ENCODE assay signal across 11 cellular contexts in genomic region chr16:22198547-22199293, GRCh38. TPM values are rescaled to one million over a fixed set of nuclear protein-coding genes. Genes with fewer than 3 reads are reported as not detected.
DNase-seq lines count a peak whose midpoint lies in the region; ATAC-seq, FAIRE-seq and TF ChIP-seq lines count a peak whose summit lies in the region.
"Had no signal": no experiment of that assay in that cellular context is flagged by ENCODE, and none has a peak within 500 bp of the region (broad histone marks: within the 10 kb centered on the region; RNA-seq: fewer than 3 reads in every experiment).

No MANE protein-coding gene starts in this region.

- no peaks in the 10 kb centered on the region for H3K9me1 ChIP-seq in K562 (ENCODE audit: control insufficient read depth, insufficient read depth, low read length)

- H3K9me2 ChIP-seq in DOHH2 (replicated peaks; ENCODE audit: control insufficient read depth, low read length) (no peaks in the 10 kb centered on the region), Loucy (replicated peaks; ENCODE audit: low read depth, low read length) (no peaks in the 10 kb centered on the region)

- no peaks in the 10 kb centered on the region for H3K36me3 ChIP-seq in DOHH2 (ENCODE audit: control insufficient read depth, low read length)
- no peaks in the 10 kb centered on the region for H3K36me3 ChIP-seq in Loucy (ENCODE audit: insufficient read depth, low read length)
- no peaks in the 10 kb centered on the region for H3K36me3 ChIP-seq in K562 (ENCODE audit: control insufficient read depth, insufficient read depth, low read length)
- no peaks in the 10 kb centered on the region for H3K36me3 ChIP-seq in psoas muscle (ENCODE audit: insufficient read depth in 1 of 2, low read depth in 1 of 2)
- H3K36me3 ChIP-seq in effector memory CD4-positive, alpha-beta T cell (ENCODE audit: control insufficient read depth, insufficient read depth, low read length) = no peaks in the 10 kb centered on the region

- WGBS in K562 (ENCODE audit: insufficient coverage, low coverage, missing lambda C conversion rate) = 56% methylated on average over 7 of the region's 7 CpGs
- WGBS in psoas muscle, 3 donors = 74 to 84% (median 75%) methylated on average over 7 of the region's 7 CpGs

- DNase-seq in K562 (ENCODE audit: extremely low read depth in 1 of 4, low spot score in 3 of 4) (peak in 1 of 4 experiments; percentile 7), psoas muscle (no peak), ecto neural progenitor cell (ENCODE audit: low spot score) (no peak), NCI-H187 (lab: John Stamatoyannopoulos, UW) (no peak)
- no peak for DNase-seq in activated naive CD4-positive, alpha-beta T cell treated with Interleukin-2 at 50 U/mL for 16 hours
- no peak for DNase-seq in effector memory CD4-positive, alpha-beta T cell
- DNase-seq: activated naive CD8-positive, alpha-beta T cell treated with anti-CD3 and anti-CD28 coated beads for 36 hours; H7 had no signal

- TF ChIP-seq RAD21 in K562 (CRISPR knock-in tag; conservative IDR thresholded peaks at IDR 0.05 in 1 of 2, IDR thresholded peaks at IDR 0.05 in 1 of 2) = peak in 1 of 2 experiments; percentile 42; a peak in 2 of 4 replicates

- FAIRE-seq in K562 (lab: Jason Lieb, UNC) = no peak

- 0 out of 2 replicates have a peak overlapping the region, but pooled peaks have one; percentile 5 for H3K4me2 ChIP-seq in DOHH2 (ENCODE audit: low read length)
- no peak overlapping the region for H3K4me2 ChIP-seq in Loucy (ENCODE audit: low read depth, low read length, poor library complexity, severe bottlenecking)
- no peak overlapping the region for H3K4me2 ChIP-seq in K562 (ENCODE audit: insufficient read depth, low read length)

- no peaks in the 10 kb centered on the region for H3K27me3 ChIP-seq in DOHH2 (ENCODE audit: control insufficient read depth, low read length)
- no peaks in the 10 kb centered on the region for H3K27me3 ChIP-seq in Loucy (ENCODE audit: insufficient read depth, low read length, poor library complexity, severe bottlenecking)
- H3K27me3 ChIP-seq in K562 (ENCODE audit: control insufficient read depth in 2 of 2, insufficient read depth in 2 of 2, low read length in 2 of 2) = no peaks in the 10 kb centered on the region
- no peaks in the 10 kb centered on the region for H3K27me3 ChIP-seq in psoas muscle (ENCODE audit: insufficient read depth in 3 of 3, low read length in 2 of 3)
- no peaks in the 10 kb centered on the region for H3K27me3 ChIP-seq in effector memory CD4-positive, alpha-beta T cell (replicated peaks; ENCODE audit: control insufficient read depth, insufficient read depth, low read length, poor library complexity, severe bottlenecking)

- CTCF ChIA-PET in K562 (lab: Yijun Ruan, JAX; ENCODE audit: low intra/inter-chr PET ratio) = interaction anchor here (0.9 kb wide), 1 partner anchor 98 kb away, joined by 3 read pairs; no protein-coding TSS in a partner anchor

- H3F3A ChIP-seq in DOHH2 (ENCODE audit: control insufficient read depth, insufficient read depth) (peaks cover 10% of the 10 kb centered on the region; the same call in 1 of the 2 replicates), Loucy (ENCODE audit: low read depth) (no peaks in the 10 kb centered on the region)

- H3K4me1 ChIP-seq in DOHH2 (ENCODE audit: control insufficient read depth, low read length) (peaks cover 34% of the 10 kb centered on the region), Loucy (ENCODE audit: insufficient read depth, low read length, poor library complexity, severe bottlenecking) (peaks cover 12% of the 10 kb centered on the region), K562 (replicated peaks in 1 of 2; ENCODE audit: control insufficient read depth in 2 of 2, insufficient read depth in 2 of 2, low read length in 2 of 2) (peaks cover 11 to 14% of the 10 kb centered on the region in 2 experiments; a peak in 4 of 5 replicates), psoas muscle (peaks cover 14% of the 10 kb centered on the region)
- H3K4me1 ChIP-seq in effector memory CD4-positive, alpha-beta T cell (ENCODE audit: control insufficient read depth, insufficient read depth, low read length, poor library complexity, severe bottlenecking) = peaks cover 11% of the 10 kb centered on the region

- H3K79me2 ChIP-seq in DOHH2 (ENCODE audit: control insufficient read depth, low read length) (no peaks in the 10 kb centered on the region), Loucy (ENCODE audit: insufficient read depth, low read length) (no peaks in the 10 kb centered on the region), K562 (ENCODE audit: control insufficient read depth, insufficient read depth, low read length) (no peaks in the 10 kb centered on the region)

- BruUV-seq in K562 (replicated peaks; lab: Mats Ljungman, UMichigan) = no TSS peak

- intact Hi-C loops in K562 (cut with micrococcal nuclease) (loop anchor here (5.0 kb wide), 2 partner anchors 174 to 1041 kb away; partner anchors contain the start of genes CDR2 and LDAF1), psoas muscle (cut with DNase I) (no loop called here)

- H3K27ac ChIP-seq in DOHH2 (ENCODE audit: low read depth, low read length) = no peak overlapping the region
- H3K27ac ChIP-seq in K562 (ENCODE audit: extremely low read depth, low read depth, low read length) = no peak overlapping the region
- H3K27ac ChIP-seq in psoas muscle = peak overlapping the region; percentile 77
- no peak overlapping the region for H3K27ac ChIP-seq in effector memory CD4-positive, alpha-beta T cell (ENCODE audit: insufficient read depth, low read length, poor library complexity, severe bottlenecking)

- POLR2A ChIA-PET in K562 (lab: Yijun Ruan, JAX) = no interaction called here

- TF ChIP-seq EP300 in K562 (IDR thresholded peaks at IDR 0.05; ENCODE audit: low read length) = no peak

- ATAC-seq in K562 = no peak
- ATAC-seq in psoas muscle = no peak

- in situ Hi-C loops in K562 (cut with MboI) = no loop called here

- H4K20me1 ChIP-seq in DOHH2 (ENCODE audit: control insufficient read depth, insufficient read depth, low read depth, low read length) (no peaks in the 10 kb centered on the region), Loucy (ENCODE audit: insufficient read depth, low read length, poor library complexity, severe bottlenecking) (no peaks in the 10 kb centered on the region), K562 (replicated peaks; ENCODE audit: control insufficient read depth, insufficient read depth, low read length) (no peaks in the 10 kb centered on the region)

- TF ChIP-seq POLR2A in K562 (conservative IDR thresholded peaks at IDR 0.05) = no peak

- H3K4me3 ChIP-seq in DOHH2 (ENCODE audit: low read length) (no peak overlapping the region), Loucy (ENCODE audit: low read length, poor library complexity, severe bottlenecking) (no peak overlapping the region), K562 (no peak overlapping the region), psoas muscle (no peak overlapping the region)
- no peak overlapping the region for H3K4me3 ChIP-seq in effector memory CD4-positive, alpha-beta T cell (ENCODE audit: insufficient read depth, low read depth, low read length, poor library complexity, severe bottlenecking)

- H2AFZ ChIP-seq in Loucy (ENCODE audit: low read length) (peak overlapping the region; percentile 56), K562 (ENCODE audit: low read depth, low read length) (0 out of 2 replicates have a peak overlapping the region, but pooled peaks have one; percentile 3)

- TF ChIP-seq CTCF in DOHH2 (IDR thresholded peaks at IDR 0.05; ENCODE audit: low read depth, low read length, poor library complexity, severe bottlenecking) = peak; percentile 8
- TF ChIP-seq CTCF in Loucy (conservative IDR thresholded peaks at IDR 0.05; ENCODE audit: low read length) = peak; percentile 40
- peak; percentile 21 to 47 (median 36); a peak in 3 of 6 replicates for TF ChIP-seq CTCF in K562 (IDR thresholded peaks at IDR 0.05 in 2 of 3, conservative IDR thresholded peaks at IDR 0.05 in 1 of 3; ENCODE audit: insufficient read depth in 2 of 3, low read depth in 1 of 3, low read length in 3 of 3)
- TF ChIP-seq CTCF in psoas muscle (IDR thresholded peaks at IDR 0.05) = no peak

- no peaks in the 10 kb centered on the region for H3K9me3 ChIP-seq in DOHH2 (ENCODE audit: control insufficient read depth, insufficient read depth, low read length)
- no peaks in the 10 kb centered on the region for H3K9me3 ChIP-seq in Loucy (ENCODE audit: insufficient read depth, low read depth, low read length)
- H3K9me3 ChIP-seq in K562 (replicated peaks; ENCODE audit: control insufficient read depth, insufficient read depth, low read depth, low read length) = no peaks in the 10 kb centered on the region
- no peaks in the 10 kb centered on the region for H3K9me3 ChIP-seq in psoas muscle
- no peaks in the 10 kb centered on the region for H3K9me3 ChIP-seq in effector memory CD4-positive, alpha-beta T cell (ENCODE audit: control insufficient read depth, low read length)

- no peak overlapping the region for H3K9ac ChIP-seq in Loucy (ENCODE audit: low read depth, low read length, poor library complexity, severe bottlenecking)
- no peak overlapping the region; a peak in 1 of 4 replicates for H3K9ac ChIP-seq in K562 (ENCODE audit: insufficient read depth in 1 of 2, low read depth in 2 of 2, low read length in 2 of 2)

RNA-seq across cellular contexts. Expression of gene EEF2K, which starts 7.4 kb away (rescaled TPM):
- total RNA-seq in K562 (2011; cell fraction: chromatin; rRNA removed; ENCODE audit: low replicate concordance) = 80.4 and 136 TPM in 2 replicates
- total RNA-seq in K562 (2011; cell fraction: nucleolus; rRNA removed) = 75.0 and 81.5 TPM in 2 replicates
- total RNA-seq in K562 (2011; cell fraction: nucleoplasm; rRNA removed) = 92.4 and 163 TPM in 2 replicates
- 13.1 and 14.8 TPM in 2 replicates for total RNA-seq in K562 (2014; rRNA removed)
- total RNA-seq in K562 (2014; rRNA removed; fragmentation: Illumina TruSeq; extraction: Trizol) = 14.6 and 18.3 TPM in 2 replicates
- total RNA-seq in K562 (2015; rRNA removed; fragmentation: Illumina TruSeq; extraction: Trizol) = 12.1 and 12.9 TPM in 2 replicates
- total RNA-seq in K562 (2021) = 33.7 and 35.2 TPM in 2 replicates
- 12.2 and 13.7 TPM in 2 replicates for polyA plus RNA-seq in K562 (2011; rRNA removed)
- polyA plus RNA-seq in K562 (2011; cell fraction: cytosol; rRNA removed) = 20.2 and 20.3 TPM in 2 replicates
- polyA plus RNA-seq in K562 (2011; cell fraction: nucleus; rRNA removed) = 32.2 and 38.1 TPM in 2 replicates
- 10.6 and 18.8 TPM in 2 replicates for polyA plus RNA-seq in K562 (2012)
- polyA plus RNA-seq in K562 (2014; fragmentation: Illumina TruSeq; extraction: Trizol) = 23.0 and 26.3 TPM in 2 replicates
- polyA plus RNA-seq in K562 (2014; fragmentation: Nextera tagmentation; extraction: Ambion mirVana) = 1 to 10 TPM; 3.0 to 3.4 TPM
- polyA plus RNA-seq in K562 (2014; rRNA removed) = 11.3 and 15.3 TPM in 2 replicates
- polyA minus RNA-seq in K562 (2011; rRNA and poly(A)+ RNA removed) = 29.6 and 31.7 TPM in 2 replicates
- polyA minus RNA-seq in K562 (2011; cell fraction: cytosol; rRNA and poly(A)+ RNA removed) = 28.4 and 40.3 TPM in 2 replicates
- 12.3 and 15.8 TPM in 2 replicates for polyA minus RNA-seq in K562 (2011; cell fraction: nucleus; rRNA and poly(A)+ RNA removed)
- 10 to 100 TPM; 29.4 to 47.0 (median 34.3) TPM for total RNA-seq in psoas muscle
- 10 to 100 TPM; 13.0 to 14.5 (median 13.2) TPM for polyA plus RNA-seq in psoas muscle

RNA-seq across cellular contexts. Expression of gene SDR42E2, which starts 36.4 kb away (rescaled TPM):
- total RNA-seq in K562 (2011; cell fraction: chromatin; rRNA removed; ENCODE audit: low replicate concordance) = 0.28 TPM in 1 of 2 replicates, not detected in the other
- total RNA-seq in K562 (2011; cell fraction: nucleolus; rRNA removed) = 0.13 TPM in 1 of 2 replicates, not detected in the other
- total RNA-seq in K562 (2011; cell fraction: nucleoplasm; rRNA removed) = 0.22 and 0.53 TPM in 2 replicates
- total RNA-seq in K562 (2014; rRNA removed) (not detected in 2 replicates), K562 (2014; rRNA removed; fragmentation: Illumina TruSeq; extraction: Trizol) (not detected in 2 replicates), K562 (2015; rRNA removed; fragmentation: Illumina TruSeq; extraction: Trizol) (0.07 TPM in 1 of 2 replicates, not detected in the other), K562 (2021) (not detected in 2 replicates), psoas muscle (under 1 TPM in 1 of 4 donors, not detected in 3; 0.08 TPM)
- polyA plus RNA-seq in K562 (2011; rRNA removed) (0.03 and 0.08 TPM in 2 replicates), K562 (2014; fragmentation: Illumina TruSeq; extraction: Trizol) (0.04 TPM in 1 of 2 replicates, not detected in the other), K562 (2014; fragmentation: Nextera tagmentation; extraction: Ambion mirVana) (under 1 TPM; 0.04 to 0.06 TPM), K562 (2014; rRNA removed) (not detected in 2 replicates), psoas muscle (under 1 TPM in 1 of 3 donors, not detected in 2; 0.01 TPM)
- 0.03 TPM in 1 of 2 replicates, not detected in the other for polyA plus RNA-seq in K562 (2011; cell fraction: cytosol; rRNA removed)
- polyA plus RNA-seq in K562 (2011; cell fraction: nucleus; rRNA removed) = 0.06 and 0.09 TPM in 2 replicates
- 0.04 and 0.07 TPM in 2 replicates for polyA plus RNA-seq in K562 (2012)
- polyA minus RNA-seq in K562 (2011; rRNA and poly(A)+ RNA removed) = not detected in 2 replicates
- not detected in 2 replicates for polyA minus RNA-seq in K562 (2011; cell fraction: cytosol; rRNA and poly(A)+ RNA removed)
- polyA minus RNA-seq in K562 (2011; cell fraction: nucleus; rRNA and poly(A)+ RNA removed) = 0.22 and 0.27 TPM in 2 replicates
- total RNA-seq: activated naive CD8-positive, alpha-beta T cell treated with anti-CD3 and anti-CD28 coated beads for 36 hours; H7; renal cortical epithelial cell had no signal
